Comparison of ENCODE assay signal across 1 cellular context in genomic region chr5:73663860-73664240, GRCh38.
A peak's percentile ranks its signal among the peaks of the same experiment; 100 is the strongest.
TF ChIP-seq lines count a peak whose summit lies in the region.

No MANE protein-coding gene starts in this region.

TF ChIP-seq in HepG2, 621 proteins besides CTCF, POLR2A, EP300 and RAD21 (continued from another document and continues in another):
- TF ChIP-seq RFX1 (IDR thresholded peaks at IDR 0.05): no peak
- TF ChIP-seq MEF2D (CRISPR knock-in tag; IDR thresholded peaks at IDR 0.05): 0 out of 2 replicates have a peak, but pooled peaks have one; percentile 25
- TF ChIP-seq ZNF253 (CRISPR knock-in tag; IDR thresholded peaks at IDR 0.05; ENCODE audit: borderline replicate concordance): no peak
- TF ChIP-seq ELF4 (CRISPR knock-in tag; IDR thresholded peaks at IDR 0.05; ENCODE audit: borderline replicate concordance): 0 out of 2 replicates have a peak, but pooled peaks have one; percentile 32
- no peak for TF ChIP-seq ZUFSP (CRISPR knock-in tag; IDR thresholded peaks at IDR 0.05; ENCODE audit: borderline replicate concordance)
- TF ChIP-seq SIN3A (IDR thresholded peaks at IDR 0.05; ENCODE audit: borderline replicate concordance, low read depth, low read length): 0 out of 2 replicates have a peak, but pooled peaks have one; percentile 34
- TF ChIP-seq, protein P1, sequence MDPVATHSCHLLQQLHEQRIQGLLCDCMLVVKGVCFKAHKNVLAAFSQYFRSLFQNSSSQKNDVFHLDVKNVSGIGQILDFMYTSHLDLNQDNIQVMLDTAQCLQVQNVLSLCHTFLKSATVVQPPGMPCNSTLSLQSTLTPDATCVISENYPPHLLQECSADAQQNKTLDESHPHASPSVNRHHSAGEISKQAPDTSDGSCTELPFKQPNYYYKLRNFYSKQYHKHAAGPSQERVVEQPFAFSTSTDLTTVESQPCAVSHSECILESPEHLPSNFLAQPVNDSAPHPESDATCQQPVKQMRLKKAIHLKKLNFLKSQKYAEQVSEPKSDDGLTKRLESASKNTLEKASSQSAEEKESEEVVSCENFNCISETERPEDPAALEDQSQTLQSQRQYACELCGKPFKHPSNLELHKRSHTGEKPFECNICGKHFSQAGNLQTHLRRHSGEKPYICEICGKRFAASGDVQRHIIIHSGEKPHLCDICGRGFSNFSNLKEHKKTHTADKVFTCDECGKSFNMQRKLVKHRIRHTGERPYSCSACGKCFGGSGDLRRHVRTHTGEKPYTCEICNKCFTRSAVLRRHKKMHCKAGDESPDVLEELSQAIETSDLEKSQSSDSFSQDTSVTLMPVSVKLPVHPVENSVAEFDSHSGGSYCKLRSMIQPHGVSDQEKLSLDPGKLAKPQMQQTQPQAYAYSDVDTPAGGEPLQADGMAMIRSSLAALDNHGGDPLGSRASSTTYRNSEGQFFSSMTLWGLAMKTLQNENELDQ (CRISPR knock-in tag; IDR thresholded peaks at IDR 0.05; ENCODE audit: borderline replicate concordance): no peak
- TF ChIP-seq, protein P2, sequence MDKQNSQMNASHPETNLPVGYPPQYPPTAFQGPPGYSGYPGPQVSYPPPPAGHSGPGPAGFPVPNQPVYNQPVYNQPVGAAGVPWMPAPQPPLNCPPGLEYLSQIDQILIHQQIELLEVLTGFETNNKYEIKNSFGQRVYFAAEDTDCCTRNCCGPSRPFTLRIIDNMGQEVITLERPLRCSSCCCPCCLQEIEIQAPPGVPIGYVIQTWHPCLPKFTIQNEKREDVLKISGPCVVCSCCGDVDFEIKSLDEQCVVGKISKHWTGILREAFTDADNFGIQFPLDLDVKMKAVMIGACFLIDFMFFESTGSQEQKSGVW (CRISPR knock-in tag; IDR thresholded peaks at IDR 0.05; ENCODE audit: borderline replicate concordance): no peak
- no peak for TF ChIP-seq ISL2 (CRISPR knock-in tag; IDR thresholded peaks at IDR 0.05)
- TF ChIP-seq RBAK (CRISPR knock-in tag; IDR thresholded peaks at IDR 0.05): no peak
- peak; percentile 71 for TF ChIP-seq TFAP4 (IDR thresholded peaks at IDR 0.05; ENCODE audit: borderline replicate concordance, low read depth)
- TF ChIP-seq ARID2 (CRISPR knock-in tag; IDR thresholded peaks at IDR 0.05; ENCODE audit: borderline replicate concordance): 0 out of 2 replicates have a peak, but pooled peaks have one; percentile 38
- TF ChIP-seq, protein P3, sequence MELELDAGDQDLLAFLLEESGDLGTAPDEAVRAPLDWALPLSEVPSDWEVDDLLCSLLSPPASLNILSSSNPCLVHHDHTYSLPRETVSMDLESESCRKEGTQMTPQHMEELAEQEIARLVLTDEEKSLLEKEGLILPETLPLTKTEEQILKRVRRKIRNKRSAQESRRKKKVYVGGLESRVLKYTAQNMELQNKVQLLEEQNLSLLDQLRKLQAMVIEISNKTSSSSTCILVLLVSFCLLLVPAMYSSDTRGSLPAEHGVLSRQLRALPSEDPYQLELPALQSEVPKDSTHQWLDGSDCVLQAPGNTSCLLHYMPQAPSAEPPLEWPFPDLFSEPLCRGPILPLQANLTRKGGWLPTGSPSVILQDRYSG (CRISPR knock-in tag; IDR thresholded peaks at IDR 0.05): no peak
- TF ChIP-seq, protein P4, sequence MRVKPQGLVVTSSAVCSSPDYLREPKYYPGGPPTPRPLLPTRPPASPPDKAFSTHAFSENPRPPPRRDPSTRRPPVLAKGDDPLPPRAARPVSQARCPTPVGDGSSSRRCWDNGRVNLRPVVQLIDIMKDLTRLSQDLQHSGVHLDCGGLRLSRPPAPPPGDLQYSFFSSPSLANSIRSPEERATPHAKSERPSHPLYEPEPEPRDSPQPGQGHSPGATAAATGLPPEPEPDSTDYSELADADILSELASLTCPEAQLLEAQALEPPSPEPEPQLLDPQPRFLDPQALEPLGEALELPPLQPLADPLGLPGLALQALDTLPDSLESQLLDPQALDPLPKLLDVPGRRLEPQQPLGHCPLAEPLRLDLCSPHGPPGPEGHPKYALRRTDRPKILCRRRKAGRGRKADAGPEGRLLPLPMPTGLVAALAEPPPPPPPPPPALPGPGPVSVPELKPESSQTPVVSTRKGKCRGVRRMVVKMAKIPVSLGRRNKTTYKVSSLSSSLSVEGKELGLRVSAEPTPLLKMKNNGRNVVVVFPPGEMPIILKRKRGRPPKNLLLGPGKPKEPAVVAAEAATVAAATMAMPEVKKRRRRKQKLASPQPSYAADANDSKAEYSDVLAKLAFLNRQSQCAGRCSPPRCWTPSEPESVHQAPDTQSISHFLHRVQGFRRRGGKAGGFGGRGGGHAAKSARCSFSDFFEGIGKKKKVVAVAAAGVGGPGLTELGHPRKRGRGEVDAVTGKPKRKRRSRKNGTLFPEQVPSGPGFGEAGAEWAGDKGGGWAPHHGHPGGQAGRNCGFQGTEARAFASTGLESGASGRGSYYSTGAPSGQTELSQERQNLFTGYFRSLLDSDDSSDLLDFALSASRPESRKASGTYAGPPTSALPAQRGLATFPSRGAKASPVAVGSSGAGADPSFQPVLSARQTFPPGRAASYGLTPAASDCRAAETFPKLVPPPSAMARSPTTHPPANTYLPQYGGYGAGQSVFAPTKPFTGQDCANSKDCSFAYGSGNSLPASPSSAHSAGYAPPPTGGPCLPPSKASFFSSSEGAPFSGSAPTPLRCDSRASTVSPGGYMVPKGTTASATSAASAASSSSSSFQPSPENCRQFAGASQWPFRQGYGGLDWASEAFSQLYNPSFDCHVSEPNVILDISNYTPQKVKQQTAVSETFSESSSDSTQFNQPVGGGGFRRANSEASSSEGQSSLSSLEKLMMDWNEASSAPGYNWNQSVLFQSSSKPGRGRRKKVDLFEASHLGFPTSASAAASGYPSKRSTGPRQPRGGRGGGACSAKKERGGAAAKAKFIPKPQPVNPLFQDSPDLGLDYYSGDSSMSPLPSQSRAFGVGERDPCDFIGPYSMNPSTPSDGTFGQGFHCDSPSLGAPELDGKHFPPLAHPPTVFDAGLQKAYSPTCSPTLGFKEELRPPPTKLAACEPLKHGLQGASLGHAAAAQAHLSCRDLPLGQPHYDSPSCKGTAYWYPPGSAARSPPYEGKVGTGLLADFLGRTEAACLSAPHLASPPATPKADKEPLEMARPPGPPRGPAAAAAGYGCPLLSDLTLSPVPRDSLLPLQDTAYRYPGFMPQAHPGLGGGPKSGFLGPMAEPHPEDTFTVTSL (CRISPR knock-in tag; IDR thresholded peaks at IDR 0.05; ENCODE audit: borderline replicate concordance): peak; percentile 56; the same call in 1 of the 2 replicates
- no peak for TF ChIP-seq PBX2 (CRISPR knock-in tag; IDR thresholded peaks at IDR 0.05)
- no peak for TF ChIP-seq ZBTB1 (CRISPR knock-in tag; IDR thresholded peaks at IDR 0.05; ENCODE audit: borderline replicate concordance)
- no peak for TF ChIP-seq ZNF136 (CRISPR knock-in tag; IDR thresholded peaks at IDR 0.05; ENCODE audit: low read depth)
- TF ChIP-seq, protein P5, sequence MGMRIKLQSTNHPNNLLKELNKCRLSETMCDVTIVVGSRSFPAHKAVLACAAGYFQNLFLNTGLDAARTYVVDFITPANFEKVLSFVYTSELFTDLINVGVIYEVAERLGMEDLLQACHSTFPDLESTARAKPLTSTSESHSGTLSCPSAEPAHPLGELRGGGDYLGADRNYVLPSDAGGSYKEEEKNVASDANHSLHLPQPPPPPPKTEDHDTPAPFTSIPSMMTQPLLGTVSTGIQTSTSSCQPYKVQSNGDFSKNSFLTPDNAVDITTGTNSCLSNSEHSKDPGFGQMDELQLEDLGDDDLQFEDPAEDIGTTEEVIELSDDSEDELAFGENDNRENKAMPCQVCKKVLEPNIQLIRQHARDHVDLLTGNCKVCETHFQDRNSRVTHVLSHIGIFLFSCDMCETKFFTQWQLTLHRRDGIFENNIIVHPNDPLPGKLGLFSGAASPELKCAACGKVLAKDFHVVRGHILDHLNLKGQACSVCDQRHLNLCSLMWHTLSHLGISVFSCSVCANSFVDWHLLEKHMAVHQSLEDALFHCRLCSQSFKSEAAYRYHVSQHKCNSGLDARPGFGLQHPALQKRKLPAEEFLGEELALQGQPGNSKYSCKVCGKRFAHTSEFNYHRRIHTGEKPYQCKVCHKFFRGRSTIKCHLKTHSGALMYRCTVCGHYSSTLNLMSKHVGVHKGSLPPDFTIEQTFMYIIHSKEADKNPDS (CRISPR knock-in tag; IDR thresholded peaks at IDR 0.05): no peak
- TF ChIP-seq, protein P6, sequence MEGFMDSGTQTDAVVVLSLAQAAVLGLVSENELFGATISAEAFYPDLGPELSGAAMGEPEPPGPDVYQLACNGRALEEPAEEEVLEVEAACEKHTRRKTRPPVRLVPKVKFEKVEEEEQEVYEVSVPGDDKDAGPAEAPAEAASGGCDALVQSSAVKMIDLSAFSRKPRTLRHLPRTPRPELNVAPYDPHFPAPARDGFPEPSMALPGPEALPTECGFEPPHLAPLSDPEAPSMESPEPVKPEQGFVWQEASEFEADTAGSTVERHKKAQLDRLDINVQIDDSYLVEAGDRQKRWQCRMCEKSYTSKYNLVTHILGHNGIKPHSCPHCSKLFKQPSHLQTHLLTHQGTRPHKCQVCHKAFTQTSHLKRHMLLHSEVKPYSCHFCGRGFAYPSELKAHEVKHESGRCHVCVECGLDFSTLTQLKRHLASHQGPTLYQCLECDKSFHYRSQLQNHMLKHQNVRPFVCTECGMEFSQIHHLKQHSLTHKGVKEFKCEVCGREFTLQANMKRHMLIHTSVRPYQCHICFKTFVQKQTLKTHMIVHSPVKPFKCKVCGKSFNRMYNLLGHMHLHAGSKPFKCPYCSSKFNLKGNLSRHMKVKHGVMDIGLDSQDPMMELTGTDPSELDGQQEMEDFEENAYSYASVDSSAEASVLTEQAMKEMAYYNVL (CRISPR knock-in tag; IDR thresholded peaks at IDR 0.05; ENCODE audit: borderline replicate concordance): peak; percentile 45; the same call in 1 of the 2 replicates
- no peak for TF ChIP-seq ARID5B (CRISPR knock-in tag; IDR thresholded peaks at IDR 0.05)
- TF ChIP-seq ERF (CRISPR knock-in tag; IDR thresholded peaks at IDR 0.05): peak; percentile 30; the same call in 1 of the 2 replicates
- no peak for TF ChIP-seq THYN1 (CRISPR knock-in tag; IDR thresholded peaks at IDR 0.05; ENCODE audit: borderline replicate concordance, low read depth)
- peak; percentile 68; the same call in 1 of the 2 replicates for TF ChIP-seq ZMYM4 (CRISPR knock-in tag; IDR thresholded peaks at IDR 0.05)
- TF ChIP-seq ZBTB2 (CRISPR knock-in tag; IDR thresholded peaks at IDR 0.05; ENCODE audit: low read depth): no peak
